9 cellular contexts compared by ENCODE assay signal in genomic region chr7:141558544-141559183, GRCh38. TPM values are rescaled to one million over a fixed set of nuclear protein-coding genes. Genes with fewer than 3 reads are reported as not detected.
DNase-seq lines count a peak whose midpoint lies in the region; ATAC-seq and TF ChIP-seq lines count a peak whose summit lies in the region.
"Had no signal": no experiment of that assay in that cellular context is flagged by ENCODE, and none has a peak within 500 bp of the region (broad histone marks: within the 10 kb centered on the region; RNA-seq: fewer than 3 reads in every experiment).

No MANE protein-coding gene starts in this region.

- peak; percentile 74 for ATAC-seq in HG03097 (IDR thresholded peaks at IDR 0.05; ENCODE audit: low FRiP score, unreplicated experiment)
- peak; percentile 28 to 84 (median 70) for ATAC-seq in heart right ventricle

- DNase-seq in stimulated activated CD4-positive, alpha-beta T cell treated with anti-CD3 and anti-CD28 coated beads, Interleukin-15, amount 100 ng/mL, for 24 hours, result peak; percentile 28
- no peak for DNase-seq in stimulated activated CD4-positive, alpha-beta T cell treated with anti-CD3 and anti-CD28 coated beads, Interleukin-4, amount 100 ng/mL, for 1 hour
- DNase-seq in NCI-H774 (lab: John Stamatoyannopoulos, UW), result peak; percentile 59
- DNase-seq in heart right ventricle, result no peak
- no peak for DNase-seq in GM03348 (ENCODE audit: low spot score)
- DNase-seq in GF-D8 (lab: John Stamatoyannopoulos, UW), result no peak
- no peak for DNase-seq in stomach

- H3K27ac ChIP-seq in heart right ventricle (peak overlapping the region in 9 of 10 donors; percentile 39 to 80 (median 68)), stomach (no peak overlapping the region)
- H3K27ac ChIP-seq: neutrophil had no signal

- H3K4me1 ChIP-seq in heart right ventricle (peaks cover 4 to 34% (median 15%) of the 10 kb centered on the region in 9 donors), stomach (peaks cover 0 to 3% (median 0%) of the 10 kb centered on the region in 4 donors)

- WGBS in heart right ventricle, 2 donors, result 38 to 60% methylated on average over 3 of the region's 3 CpGs
- 75 to 86% (median 82%) methylated on average over 3 of the region's 3 CpGs for WGBS in stomach, 5 donors

- intact Hi-C loops in heart right ventricle (cut with DNase I) (loop anchor here in 3 of 10 donors (10.0 kb wide), 1 partner anchor 86 kb away; no protein-coding TSS in a partner anchor), stomach (cut with DNase I; ENCODE audit: low total_unique reads) (no loop called here)

- no peak for TF ChIP-seq POLR2A in stomach (IDR thresholded peaks at IDR 0.05)

- TF ChIP-seq CTCF in heart right ventricle (IDR thresholded peaks at IDR 0.05) (no peak), stomach (IDR thresholded peaks at IDR 0.05) (no peak)

- peaks cover 0 to 13% (median 0%) of the 10 kb centered on the region in 11 donors for H3K9me3 ChIP-seq in heart right ventricle
- H3K9me3 ChIP-seq in stomach, result peaks cover 0 to 9% (median 2%) of the 10 kb centered on the region in 4 donors
- H3K9me3 ChIP-seq: neutrophil had no signal

- TF ChIP-seq EP300 in stomach (IDR thresholded peaks at IDR 0.05), result no peak

- H3K4me3 ChIP-seq in heart right ventricle (no peak overlapping the region), stomach (no peak overlapping the region)

- H3K36me3 ChIP-seq in heart right ventricle, result peaks cover 0 to 44% (median 0%) of the 10 kb centered on the region in 9 donors
- peaks cover 4 to 62% (median 55%) of the 10 kb centered on the region in 4 donors for H3K36me3 ChIP-seq in stomach
- H3K36me3 ChIP-seq: neutrophil had no signal

- no peaks in the 10 kb centered on the region for H3K27me3 ChIP-seq in heart right ventricle
- no peaks in the 10 kb centered on the region for H3K27me3 ChIP-seq in stomach
- H3K27me3 ChIP-seq: neutrophil had no signal

RNA-seq across cellular contexts. Expression of gene AGK, which starts 7.5 kb away (rescaled TPM):
- total RNA-seq in heart right ventricle, result 10 to 100 TPM; 27.1 to 45.1 (median 39.7) TPM
- 10 to 100 TPM; 17.7 to 22.0 TPM for polyA plus RNA-seq in heart right ventricle
- total RNA-seq in stomach, result 10 to 100 TPM in 4 of 5 donors, 1 to 10 TPM in 1; 2.9 to 42.8 (median 19.6) TPM
- polyA plus RNA-seq in stomach, result 10 to 100 TPM in 1 of 3 donors, 1 to 10 TPM in 2; 6.6 to 11.6 (median 7.3) TPM

Comparison
In these comparisons a context has a peak if more than half of its experiments do, and no peak if none do; other contexts are left out.
1. DNase-seq: peak in stimulated activated CD4-positive, alpha-beta T cell treated with anti-CD3 and anti-CD28 coated beads, Interleukin-15, amount 100 ng/mL, for 24 hours (single experiment) and NCI-H774 (single experiment); none in stimulated activated CD4-positive, alpha-beta T cell treated with anti-CD3 and anti-CD28 coated beads, Interleukin-4, amount 100 ng/mL, for 1 hour (single experiment), heart right ventricle (0 of 2), GM03348 (single experiment), GF-D8 (single experiment) and stomach (single experiment).
2. H3K27ac ChIP-seq: peak in heart right ventricle (9 of 10); none in stomach (0 of 5).